ENCODE assay signal across 12 cellular contexts in the genomic region with DNA sequence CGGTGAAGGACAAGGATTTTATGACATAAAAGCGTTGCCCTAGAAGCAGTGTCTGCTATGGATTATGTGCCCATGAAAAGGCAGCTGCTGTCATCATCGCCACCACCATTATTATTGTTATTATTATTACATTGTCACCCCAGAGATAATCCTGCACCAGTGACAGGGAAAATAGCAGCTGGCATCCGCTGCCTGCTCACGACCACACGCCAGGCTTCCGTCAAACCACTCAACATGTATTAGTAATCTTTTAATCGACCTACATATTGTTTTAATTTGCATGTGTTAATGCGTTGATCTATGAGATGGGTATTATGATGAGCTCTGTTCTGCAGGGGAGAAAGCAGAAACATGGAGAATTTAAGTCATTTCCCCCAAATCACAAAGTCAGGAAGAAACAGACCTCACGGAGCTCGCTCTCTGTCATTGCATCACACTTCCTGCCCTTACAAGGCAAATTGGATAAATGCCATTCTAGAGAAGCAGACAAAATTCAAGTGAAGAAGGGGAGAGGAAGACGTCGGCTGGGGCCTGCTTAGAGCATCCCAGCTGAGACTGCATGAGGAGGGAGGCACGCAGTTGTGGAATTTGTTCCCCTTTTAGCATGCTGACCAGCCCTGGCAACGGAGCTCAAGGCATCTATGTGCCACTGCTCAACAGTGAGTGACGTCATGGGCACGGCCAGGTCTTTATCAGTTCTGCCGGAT. TPM values are rescaled to one million over a fixed set of nuclear protein-coding genes. Genes with fewer than 3 reads are reported as not detected.
DNase-seq lines count a peak whose midpoint lies in the region; ATAC-seq, FAIRE-seq and TF ChIP-seq lines count a peak whose summit lies in the region.
"Had no signal": no experiment of that assay in that cellular context is flagged by ENCODE, and none has a peak within 500 bp of the region (broad histone marks: within the 10 kb centered on the region; RNA-seq: fewer than 3 reads in every experiment).

A gene with protein sequence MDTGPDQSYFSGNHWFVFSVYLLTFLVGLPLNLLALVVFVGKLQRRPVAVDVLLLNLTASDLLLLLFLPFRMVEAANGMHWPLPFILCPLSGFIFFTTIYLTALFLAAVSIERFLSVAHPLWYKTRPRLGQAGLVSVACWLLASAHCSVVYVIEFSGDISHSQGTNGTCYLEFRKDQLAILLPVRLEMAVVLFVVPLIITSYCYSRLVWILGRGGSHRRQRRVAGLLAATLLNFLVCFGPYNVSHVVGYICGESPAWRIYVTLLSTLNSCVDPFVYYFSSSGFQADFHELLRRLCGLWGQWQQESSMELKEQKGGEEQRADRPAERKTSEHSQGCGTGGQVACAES (plus strand): TSS at position 594 of the 707 bp plus-strand sequence. CDS start 431 bp downstream, outside the sequence.

- DNase-seq in Ammon's horn (ENCODE audit: low spot score), result peak; percentile 68
- no peak for DNase-seq in K562 (ENCODE audit: extremely low read depth in 1 of 4, low spot score in 3 of 4)
- DNase-seq in medulla oblongata (ENCODE audit: extremely low spot score), result peak; percentile 78
- DNase-seq: occipital lobe had no signal

- no peaks in the 10 kb centered on the region for H3K9me3 ChIP-seq in K562 (replicated peaks; ENCODE audit: control insufficient read depth, insufficient read depth, low read depth, low read length)
- H3K9me3 ChIP-seq: esophagus muscularis mucosa had no signal

- no peaks in the 10 kb centered on the region for H3K36me3 ChIP-seq in K562 (ENCODE audit: control insufficient read depth, insufficient read depth, low read length)
- H3K36me3 ChIP-seq: esophagus muscularis mucosa had no signal

- no peaks in the 10 kb centered on the region for H3K79me2 ChIP-seq in K562 (ENCODE audit: control insufficient read depth, insufficient read depth, low read length)

- POLR2A ChIA-PET in K562 (lab: Yijun Ruan, JAX), result interaction anchor here (1.5 kb wide), 1 partner anchor 94 kb away, joined by 3 read pairs; no protein-coding TSS in a partner anchor

- no peak for TF ChIP-seq POLR2A in K562 (conservative IDR thresholded peaks at IDR 0.05)

- no peak within 1 kb of the TSS for H3K9ac ChIP-seq in K562 (ENCODE audit: insufficient read depth in 1 of 2, low read depth in 2 of 2, low read length in 2 of 2)

- H3K4me2 ChIP-seq in K562 (ENCODE audit: insufficient read depth, low read length), result no peak within 1 kb of the TSS

- H3K27ac ChIP-seq in K562 (ENCODE audit: extremely low read depth, low read depth, low read length), result no peak within 1 kb of the TSS
- H3K27ac ChIP-seq: esophagus muscularis mucosa had no signal

- ATAC-seq in K562 (no peak), GM21723 (IDR thresholded peaks at IDR 0.05; ENCODE audit: unreplicated experiment) (no peak), HG02642 (IDR thresholded peaks at IDR 0.05; ENCODE audit: poor library complexity, unreplicated experiment) (no peak), HG03045 (IDR thresholded peaks at IDR 0.05; ENCODE audit: unreplicated experiment) (no peak), GM18520 (IDR thresholded peaks at IDR 0.05; ENCODE audit: unreplicated experiment) (no peak)
- ATAC-seq: Panc1 had no signal

- no peaks in the 10 kb centered on the region for H3K9me1 ChIP-seq in K562 (ENCODE audit: control insufficient read depth, insufficient read depth, low read length)

- H3K4me3 ChIP-seq in K562, result no peak within 1 kb of the TSS
- H3K4me3 ChIP-seq: esophagus muscularis mucosa had no signal

- no peak for TF ChIP-seq EP300 in Ishikawa (IDR thresholded peaks at IDR 0.05; ENCODE audit: borderline replicate concordance)
- no peak for TF ChIP-seq EP300 in K562 (IDR thresholded peaks at IDR 0.05; ENCODE audit: low read length)

- peaks cover 5% of the 10 kb centered on the region in 2 experiments; a peak in 3 of 5 replicates for H3K4me1 ChIP-seq in K562 (replicated peaks in 1 of 2; ENCODE audit: control insufficient read depth in 2 of 2, insufficient read depth in 2 of 2, low read length in 2 of 2)
- H3K4me1 ChIP-seq: esophagus muscularis mucosa had no signal

- peaks cover 6 to 32% of the 10 kb centered on the region in 2 experiments; a peak in 4 of 5 replicates for H3K27me3 ChIP-seq in K562 (ENCODE audit: control insufficient read depth in 2 of 2, insufficient read depth in 2 of 2, low read length in 2 of 2)

- TF ChIP-seq RAD21 in Ishikawa (IDR thresholded peaks at IDR 0.05; ENCODE audit: low read depth), result no peak
- TF ChIP-seq RAD21 in K562 (CRISPR knock-in tag; conservative IDR thresholded peaks at IDR 0.05 in 1 of 2, IDR thresholded peaks at IDR 0.05 in 1 of 2), result no peak

- 14% methylated on average over 18 of the region's 18 CpGs for WGBS in K562 (ENCODE audit: insufficient coverage, low coverage, missing lambda C conversion rate)

- H2AFZ ChIP-seq in K562 (ENCODE audit: low read depth, low read length), result no peak within 1 kb of the TSS

- intact Hi-C loops in K562 (cut with micrococcal nuclease), result no loop called here

- in situ Hi-C loops in K562 (cut with MboI), result no loop called here

- peak; percentile 23 for FAIRE-seq in K562 (lab: Jason Lieb, UNC)

- TF ChIP-seq CTCF in K562 (IDR thresholded peaks at IDR 0.05 in 2 of 3, conservative IDR thresholded peaks at IDR 0.05 in 1 of 3; ENCODE audit: insufficient read depth in 2 of 3, low read depth in 1 of 3, low read length in 3 of 3), result no peak

- H4K20me1 ChIP-seq in K562 (replicated peaks; ENCODE audit: control insufficient read depth, insufficient read depth, low read length), result no peaks in the 10 kb centered on the region

- BruUV-seq in K562 (replicated peaks; lab: Mats Ljungman, UMichigan), result no TSS peak

- CTCF ChIA-PET in K562 (lab: Yijun Ruan, JAX; ENCODE audit: low intra/inter-chr PET ratio), result no interaction called here

TF ChIP-seq in Ishikawa, 13 proteins besides CTCF, POLR2A, EP300 and RAD21:
- TF ChIP-seq EGR1 (IDR thresholded peaks at IDR 0.05) (no peak), CEBPB (IDR thresholded peaks at IDR 0.05) (0 out of 2 replicates have a peak, but pooled peaks have one; percentile 6)
TF ChIP-seq in Ishikawa: peak in this region for 1.

TF ChIP-seq in K562, 482 proteins besides CTCF, POLR2A, EP300 and RAD21 (continues in another document):
- TF ChIP-seq KAT2B (IDR thresholded peaks at IDR 0.05; ENCODE audit: low read depth, low read length) (no peak), ZNF143 (CRISPR knock-in tag; IDR thresholded peaks at IDR 0.05) (no peak), CEBPG (CRISPR knock-in tag; IDR thresholded peaks at IDR 0.05) (no peak), CEBPG (tag; conservative IDR thresholded peaks at IDR 0.05 in 1 of 2, IDR thresholded peaks at IDR 0.05 in 1 of 2) (peak; percentile 71 to 84), ATF7 (IDR thresholded peaks at IDR 0.05) (peak; percentile 64; the same call in 1 of the 2 replicates), HMG20B (CRISPR knock-in tag; IDR thresholded peaks at IDR 0.05) (no peak), FOXK1 (CRISPR knock-in tag; IDR thresholded peaks at IDR 0.05; ENCODE audit: borderline replicate concordance) (no peak), ATF1 (CRISPR knock-in tag; IDR thresholded peaks at IDR 0.05) (no peak), ATF1 (tag; IDR thresholded peaks at IDR 0.05) (peak; percentile 26; the same call in 1 of the 2 replicates), CEBPB (tag; IDR thresholded peaks at IDR 0.05) (peak; percentile 67)
- TF ChIP-seq, protein P1, sequence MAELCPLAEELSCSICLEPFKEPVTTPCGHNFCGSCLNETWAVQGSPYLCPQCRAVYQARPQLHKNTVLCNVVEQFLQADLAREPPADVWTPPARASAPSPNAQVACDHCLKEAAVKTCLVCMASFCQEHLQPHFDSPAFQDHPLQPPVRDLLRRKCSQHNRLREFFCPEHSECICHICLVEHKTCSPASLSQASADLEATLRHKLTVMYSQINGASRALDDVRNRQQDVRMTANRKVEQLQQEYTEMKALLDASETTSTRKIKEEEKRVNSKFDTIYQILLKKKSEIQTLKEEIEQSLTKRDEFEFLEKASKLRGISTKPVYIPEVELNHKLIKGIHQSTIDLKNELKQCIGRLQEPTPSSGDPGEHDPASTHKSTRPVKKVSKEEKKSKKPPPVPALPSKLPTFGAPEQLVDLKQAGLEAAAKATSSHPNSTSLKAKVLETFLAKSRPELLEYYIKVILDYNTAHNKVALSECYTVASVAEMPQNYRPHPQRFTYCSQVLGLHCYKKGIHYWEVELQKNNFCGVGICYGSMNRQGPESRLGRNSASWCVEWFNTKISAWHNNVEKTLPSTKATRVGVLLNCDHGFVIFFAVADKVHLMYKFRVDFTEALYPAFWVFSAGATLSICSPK (IDR thresholded peaks at IDR 0.05; ENCODE audit: borderline replicate concordance), result no peak
- TF ChIP-seq, protein P2, sequence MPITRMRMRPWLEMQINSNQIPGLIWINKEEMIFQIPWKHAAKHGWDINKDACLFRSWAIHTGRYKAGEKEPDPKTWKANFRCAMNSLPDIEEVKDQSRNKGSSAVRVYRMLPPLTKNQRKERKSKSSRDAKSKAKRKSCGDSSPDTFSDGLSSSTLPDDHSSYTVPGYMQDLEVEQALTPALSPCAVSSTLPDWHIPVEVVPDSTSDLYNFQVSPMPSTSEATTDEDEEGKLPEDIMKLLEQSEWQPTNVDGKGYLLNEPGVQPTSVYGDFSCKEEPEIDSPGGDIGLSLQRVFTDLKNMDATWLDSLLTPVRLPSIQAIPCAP (CRISPR knock-in tag; IDR thresholded peaks at IDR 0.05; ENCODE audit: borderline replicate concordance), result no peak

RNA-seq across cellular contexts. Expression of the gene that starts here (rescaled TPM):
- total RNA-seq in K562 (2011; cell fraction: chromatin; rRNA removed; ENCODE audit: low replicate concordance), result not detected in 2 replicates
- not detected in 2 replicates for total RNA-seq in K562 (2011; cell fraction: nucleolus; rRNA removed)
- not detected in 2 replicates for total RNA-seq in K562 (2011; cell fraction: nucleoplasm; rRNA removed)
- total RNA-seq in K562 (2014; rRNA removed) (not detected in 2 replicates), K562 (2014; rRNA removed; fragmentation: Illumina TruSeq; extraction: Trizol) (not detected in 2 replicates), K562 (2015; rRNA removed; fragmentation: Illumina TruSeq; extraction: Trizol) (not detected in 2 replicates), K562 (2021) (not detected in 2 replicates)
- polyA plus RNA-seq in K562 (2011; rRNA removed) (not detected in 2 replicates), K562 (2014; fragmentation: Illumina TruSeq; extraction: Trizol) (not detected in 2 replicates), K562 (2014; fragmentation: Nextera tagmentation; extraction: Ambion mirVana) (not detected), K562 (2014; rRNA removed) (not detected in 2 replicates)
- polyA plus RNA-seq in K562 (2011; cell fraction: cytosol; rRNA removed), result not detected in 2 replicates
- polyA plus RNA-seq in K562 (2011; cell fraction: nucleus; rRNA removed), result not detected in 2 replicates
- not detected in 2 replicates for polyA plus RNA-seq in K562 (2012)
- polyA minus RNA-seq in K562 (2011; rRNA and poly(A)+ RNA removed), result not detected in 2 replicates
- polyA minus RNA-seq in K562 (2011; cell fraction: cytosol; rRNA and poly(A)+ RNA removed), result not detected in 2 replicates
- polyA minus RNA-seq in K562 (2011; cell fraction: nucleus; rRNA and poly(A)+ RNA removed), result not detected in 2 replicates
- total RNA-seq: Daoy, occipital lobe had no signal

Comparison
In these comparisons a context has a peak if more than half of its experiments do, and no peak if none do; other contexts are left out.
1. DNase-seq: peak in Ammon's horn (single experiment) and medulla oblongata (single experiment); none in K562 (0 of 4).